Comparison of ENCODE assay signal across 8 cellular contexts in the genomic region with DNA sequence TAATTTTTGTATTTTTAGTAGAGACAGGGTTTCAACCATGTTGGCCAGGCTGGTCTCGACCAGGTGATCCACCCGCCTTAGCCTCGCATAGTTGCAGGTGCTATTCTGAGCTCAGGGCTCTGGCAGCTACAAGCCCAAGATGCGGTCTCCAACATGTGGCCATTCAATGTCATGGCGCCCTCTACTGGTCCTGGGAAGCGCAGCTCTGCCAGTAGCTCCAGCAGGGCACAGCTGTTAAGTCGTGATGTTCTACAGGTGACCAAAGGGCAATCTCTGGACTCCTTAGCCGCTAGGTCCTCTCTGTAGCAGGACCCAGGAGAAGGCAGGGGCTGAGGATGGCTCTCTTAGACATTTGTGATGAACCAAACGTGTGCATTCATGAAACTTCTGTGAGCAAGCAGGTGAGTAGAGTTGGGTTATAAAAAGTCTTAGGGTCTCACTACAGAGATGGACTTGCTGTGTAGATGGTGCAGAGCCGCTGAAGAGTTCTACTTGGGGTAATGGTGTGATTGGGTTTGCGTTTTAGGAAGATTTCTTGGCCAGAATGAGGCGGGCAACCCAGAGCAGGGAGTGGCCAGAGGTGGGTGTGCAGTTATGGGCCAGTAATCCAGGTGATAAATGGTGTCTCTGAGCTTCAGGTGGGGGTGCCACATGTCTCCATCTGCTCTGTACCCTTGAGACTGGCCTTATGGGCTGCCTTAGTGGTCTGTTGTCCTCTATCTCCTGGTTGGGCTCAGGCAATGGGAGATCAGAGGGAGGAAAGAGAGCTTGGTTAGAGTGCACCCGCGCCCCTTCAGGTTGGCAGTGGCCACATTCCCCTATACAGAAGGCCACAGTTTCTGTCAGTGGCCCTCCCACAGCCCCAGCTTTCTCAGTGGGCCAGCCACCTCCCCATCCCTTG. TPM values are rescaled to one million over a fixed set of nuclear protein-coding genes. Genes with fewer than 3 reads are reported as not detected.
A peak's percentile ranks its signal among the peaks of the same experiment; 100 is the strongest.
DNase-seq lines count a peak whose midpoint lies in the region; ATAC-seq and TF ChIP-seq lines count a peak whose summit lies in the region.

No MANE protein-coding gene starts in this region.

- no peak overlapping the region for H3K14ac ChIP-seq in neuronal stem cell (ENCODE audit: low read length)

- H4K8ac ChIP-seq in neuronal stem cell (ENCODE audit: low read depth, low read length): no peak overlapping the region

- ATAC-seq in GM19395 (IDR thresholded peaks at IDR 0.05; ENCODE audit: unreplicated experiment): peak; percentile 92

- TF ChIP-seq CTCF in OCI-LY3 (IDR thresholded peaks at IDR 0.05; ENCODE audit: low read depth, low read length): peak; percentile 93
- peak; percentile 97 for TF ChIP-seq CTCF in fibroblast of mammary gland (conservative IDR thresholded peaks at IDR 0.05; ENCODE audit: control insufficient read depth, insufficient read depth, low read depth, low read length)
- peak; percentile 45 to 62 (median 53) for TF ChIP-seq CTCF in testis (IDR thresholded peaks at IDR 0.05)

- H3K4me2 ChIP-seq in OCI-LY3 (ENCODE audit: low read length) (peak overlapping the region; percentile 34), neuronal stem cell (ENCODE audit: insufficient read depth, low read length, poor library complexity, severe bottlenecking) (no peak overlapping the region)

- intact Hi-C loops in testis (cut with DNase I; ENCODE audit: low total_unique reads): no loop called here

- H3K9me3 ChIP-seq in OCI-LY3 (ENCODE audit: insufficient read depth, low read length): peaks cover 5% of the 10 kb centered on the region; the same call in 1 of the 2 replicates
- H3K9me3 ChIP-seq in neuronal stem cell (replicated peaks in 1 of 2; ENCODE audit: control insufficient read depth in 2 of 2, insufficient read depth in 1 of 2, low read depth in 1 of 2, low read length in 2 of 2): peaks cover 0 to 3% of the 10 kb centered on the region in 2 donors
- no peaks in the 10 kb centered on the region for H3K9me3 ChIP-seq in testis

- no peak overlapping the region for H3K23ac ChIP-seq in neuronal stem cell (ENCODE audit: low read depth, low read length, poor library complexity)

- H4K20me1 ChIP-seq in OCI-LY3 (ENCODE audit: insufficient read depth, low read length): no peaks in the 10 kb centered on the region

- no CpG with 5 or more reads among the region's 14 CpGs for WGBS in neuronal stem cell (ENCODE audit: extremely low coverage in 2 of 2, insufficient read length in 2 of 2, insufficient replicate concordance in 1 of 2), 2 donors
- WGBS in testis, 2 donors: 38 to 39% methylated on average over 14 of the region's 14 CpGs

- H3K18ac ChIP-seq in neuronal stem cell (ENCODE audit: low read length): no peak overlapping the region

- no peak overlapping the region for H2BK5ac ChIP-seq in neuronal stem cell (ENCODE audit: low read length)

- H2BK120ac ChIP-seq in neuronal stem cell (ENCODE audit: low read depth, low read length): no peak overlapping the region

- H3K4me3 ChIP-seq in OCI-LY3 (ENCODE audit: low read length): no peak overlapping the region
- H3K4me3 ChIP-seq in fibroblast of mammary gland (ENCODE audit: control insufficient read depth, low read depth, low read length): no peak overlapping the region
- no peak overlapping the region for H3K4me3 ChIP-seq in neuronal stem cell (ENCODE audit: low read length in 2 of 2)
- H3K4me3 ChIP-seq in testis: no peak overlapping the region

- H3K4me1 ChIP-seq in OCI-LY3 (ENCODE audit: low read length) (peaks cover 5% of the 10 kb centered on the region; the same call in 1 of the 2 replicates), neuronal stem cell (ENCODE audit: control insufficient read depth in 2 of 2, insufficient read depth in 1 of 2, low read depth in 1 of 2, low read length in 2 of 2) (no peaks in the 10 kb centered on the region), testis (no peaks in the 10 kb centered on the region)

- H3K9ac ChIP-seq in OCI-LY3 (ENCODE audit: low read length) (no peak overlapping the region), neuronal stem cell (ENCODE audit: low read depth, low read length, poor library complexity) (no peak overlapping the region)

- no peak overlapping the region for H2BK12ac ChIP-seq in neuronal stem cell (ENCODE audit: low read length)

- no peak overlapping the region for H2AK5ac ChIP-seq in neuronal stem cell (ENCODE audit: low read depth, low read length)

- H4K91ac ChIP-seq in neuronal stem cell (ENCODE audit: low read depth, low read length, poor library complexity): no peak overlapping the region

- H3K4ac ChIP-seq in neuronal stem cell (ENCODE audit: low read length): no peak overlapping the region

- in situ Hi-C loops in Caki2 (cut with HindIII; ENCODE audit: low pct_unique_long_range_greater_than_20kb, low sequenced_read_pairs): no loop called here

- H2AFZ ChIP-seq in OCI-LY3 (ENCODE audit: low read depth, low read length): no peak overlapping the region
- no peak overlapping the region for H2AFZ ChIP-seq in neuronal stem cell (ENCODE audit: low read length)

- H3K27me3 ChIP-seq in OCI-LY3 (ENCODE audit: low read depth, low read length) (peaks cover 17% of the 10 kb centered on the region), neuronal stem cell (ENCODE audit: control insufficient read depth in 3 of 3, insufficient read depth in 3 of 3, low read depth in 1 of 3, low read length in 3 of 3) (peaks cover 0 to 6% (median 0%) of the 10 kb centered on the region in 3 experiments), testis (no peaks in the 10 kb centered on the region)

- no peak for TF ChIP-seq POLR2A in testis (IDR thresholded peaks at IDR 0.05)

- H3K79me2 ChIP-seq in OCI-LY3 (ENCODE audit: low read length): no peaks in the 10 kb centered on the region

- H3K27ac ChIP-seq in OCI-LY3 (ENCODE audit: low read length): no peak overlapping the region
- H3K27ac ChIP-seq in neuronal stem cell (replicated peaks; ENCODE audit: low read length): no peak overlapping the region
- H3K27ac ChIP-seq in testis: no peak overlapping the region

- H3K79me1 ChIP-seq in neuronal stem cell (ENCODE audit: low read depth, low read length): no peaks in the 10 kb centered on the region

- H2BK15ac ChIP-seq in neuronal stem cell (ENCODE audit: low read length): no peak overlapping the region

- H3K36me3 ChIP-seq in OCI-LY3 (replicated peaks; ENCODE audit: low read depth, low read length) (no peaks in the 10 kb centered on the region), neuronal stem cell (replicated peaks in 1 of 2; ENCODE audit: control insufficient read depth in 2 of 2, insufficient read depth in 2 of 2, low read length in 2 of 2) (no peaks in the 10 kb centered on the region), testis (ENCODE audit: low read depth, missing control alignments) (no peaks in the 10 kb centered on the region)

- peak; percentile 53 for DNase-seq in Caki2 (ENCODE audit: low read depth)
- DNase-seq in HS-27A (ENCODE audit: low read depth): peak; percentile 62
- peak; percentile 27 for DNase-seq in activated T-cell treated with anti-CD3 and anti-CD28 coated beads for 4 hours
- peak; percentile 73 for DNase-seq in fibroblast of mammary gland (ENCODE audit: low read depth)
- peak; percentile 71 for DNase-seq in neuronal stem cell (ENCODE audit: low spot score)
- peak; percentile 91 for DNase-seq in testis

RNA-seq across cellular contexts. Expression of a gene that starts 31.0 kb away (rescaled TPM):
- total RNA-seq in Caki2 (2014; rRNA removed; shearing (Covaris generic); ENCODE audit: low replicate concordance): not detected in 2 replicates
- 0.07 TPM for polyA plus RNA-seq in neuronal stem cell (2013, experiment 1 of 2)
- polyA plus RNA-seq in neuronal stem cell (2013, experiment 2 of 2): 0.07 TPM
- 1 to 10 TPM; 1.3 to 1.5 TPM for total RNA-seq in testis
- polyA plus RNA-seq in testis (ENCODE audit: insufficient read depth, low read depth, low replicate concordance): not detected

RNA-seq across cellular contexts. Expression of a gene that starts 35.8 kb away (rescaled TPM):
- total RNA-seq in Caki2 (2014; rRNA removed; shearing (Covaris generic); ENCODE audit: low replicate concordance): not detected in 2 replicates
- 0.06 TPM for polyA plus RNA-seq in neuronal stem cell (2013, experiment 1 of 2)
- polyA plus RNA-seq in neuronal stem cell (2013, experiment 2 of 2): 0.17 TPM
- total RNA-seq in testis: under 1 TPM in 1 of 2 donors, not detected in 1; 0.68 TPM
- polyA plus RNA-seq in testis (ENCODE audit: insufficient read depth, low read depth, low replicate concordance): not detected

Comparison
In these comparisons a context has a peak if more than half of its experiments do, and no peak if none do; other contexts are left out.
1. DNase-seq: peak in every context shown above with its lines; median percentile 91 in testis; 73 in fibroblast of mammary gland; 71 in neuronal stem cell; 62 in HS-27A; 53 in Caki2; 27 in activated T-cell treated with anti-CD3 and anti-CD28 coated beads for 4 hours.